In genomic region chr3:20008646-20009045, GRCh38 we compare ENCODE assay signal across 9 cellular contexts. TPM values are rescaled to one million over a fixed set of nuclear protein-coding genes. Genes with fewer than 3 reads are reported as not detected.
"Had no signal": no experiment of that assay in that cellular context is flagged by ENCODE, and none has a peak within 500 bp of the region (broad histone marks: within the 10 kb centered on the region; RNA-seq: fewer than 3 reads in every experiment).

No MANE protein-coding gene starts in this region.

- H3K4me3 Mint-ChIP-seq: GM23338, H9 had no signal

- H3K27ac Mint-ChIP-seq: GM23338, H9 had no signal

- ATAC-seq: GM23338 had no signal

- DNase-seq: H9, HCEC 1CT, IMR-90, KG1 had no signal

- H3K4me3 ChIP-seq: GM23338 had no signal

- H3K4me1 Mint-ChIP-seq: GM23338, H9 had no signal

- H2AFZ ChIP-seq: GM23338 had no signal

- H3K9me3 Mint-ChIP-seq: GM23338, H9 had no signal

- H3K4me2 ChIP-seq: GM23338 had no signal

- FAIRE-seq: H1, H54, HTR-8/SVneo had no signal

RNA-seq across cellular contexts. Expression of gene PP2D1, which starts 3.4 kb away (rescaled TPM):
- total RNA-seq: GM23338, H1, H9, HT-29, IMR-90 had no signal
- polyA plus RNA-seq: H1, IMR-90 had no signal
